In the genomic region with DNA sequence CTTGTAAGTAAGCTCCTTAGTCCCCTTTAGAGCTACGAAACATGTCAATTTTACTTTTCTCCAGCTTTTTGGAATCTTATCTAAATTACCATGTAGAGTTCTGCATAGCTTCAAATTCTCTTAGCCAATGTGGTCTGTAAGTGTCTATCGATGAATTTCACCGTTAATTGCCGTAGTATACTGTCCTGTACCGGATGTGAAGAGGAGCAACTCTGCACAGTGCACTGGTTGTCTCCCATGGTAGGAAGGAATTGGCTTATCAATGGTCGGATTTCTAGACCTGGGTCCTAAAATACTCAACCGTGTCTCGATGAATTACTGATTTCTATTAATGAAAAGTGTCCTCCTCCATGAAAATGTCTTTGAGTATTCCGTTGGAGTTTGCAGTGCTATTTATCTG, we compare ENCODE assay signal across 9 cellular contexts. TPM values are rescaled to one million over a fixed set of nuclear protein-coding genes. Genes with fewer than 3 reads are reported as not detected.
DNase-seq lines count a peak whose midpoint lies in the region; ATAC-seq, FAIRE-seq and TF ChIP-seq lines count a peak whose summit lies in the region.
"Had no signal": no experiment of that assay in that cellular context is flagged by ENCODE, and none has a peak within 500 bp of the region (broad histone marks: within the 10 kb centered on the region; RNA-seq: fewer than 3 reads in every experiment).

No MANE protein-coding gene starts in this region.

- CTCF ChIA-PET in K562 (lab: Yijun Ruan, JAX; ENCODE audit: low intra/inter-chr PET ratio): no interaction called here

- no peak overlapping the region for H3K18ac ChIP-seq in mesendoderm (ENCODE audit: low read length)

- intact Hi-C loops in K562 (cut with micrococcal nuclease): loop anchor here (5.0 kb wide), 1 partner anchor 45 kb away; no protein-coding TSS in a partner anchor

- no peak for TF ChIP-seq CTCF in K562 (IDR thresholded peaks at IDR 0.05 in 2 of 3, conservative IDR thresholded peaks at IDR 0.05 in 1 of 3; ENCODE audit: insufficient read depth in 2 of 3, low read depth in 1 of 3, low read length in 3 of 3)

- WGBS in K562 (ENCODE audit: insufficient coverage, low coverage, missing lambda C conversion rate): 0% methylated on average over 9 of the region's 9 CpGs
- no CpG with 5 or more reads among the region's 9 CpGs for WGBS in mesendoderm (ENCODE audit: extremely low coverage, insufficient coverage, low lambda C conversion rate)

- no peak for TF ChIP-seq EP300 in K562 (IDR thresholded peaks at IDR 0.05; ENCODE audit: low read length)

- H3K36me3 ChIP-seq in HAP-1 (replicated peaks): peaks cover 11% of the 10 kb centered on the region; the same call in 1 of the 2 replicates
- peaks cover 32% of the 10 kb centered on the region; the same call in 1 of the 3 replicates for H3K36me3 ChIP-seq in K562 (ENCODE audit: control insufficient read depth, insufficient read depth, low read length)
- H3K36me3 ChIP-seq in mesendoderm (ENCODE audit: control insufficient read depth, insufficient read depth, low read length): no peaks in the 10 kb centered on the region

- H4K5ac ChIP-seq in mesendoderm (ENCODE audit: low read length): no peak overlapping the region

- peak; percentile 10 for DNase-seq in AG08395 (ENCODE audit: low spot score)
- peak in 1 of 2 experiments; percentile 31 for DNase-seq in HAP-1 (ENCODE audit: low spot score in 2 of 2)
- peak in 2 of 4 experiments; percentile 11 to 13 for DNase-seq in K562 (ENCODE audit: extremely low read depth in 1 of 4, low spot score in 3 of 4)
- no peak for DNase-seq in mesendoderm
- no peak for DNase-seq in stimulated activated CD4-positive, alpha-beta T cell treated with anti-CD3 and anti-CD28 coated beads, Interleukin-1b, Interleukin-23, amount 100 ng/mL, for 48 hours
- no peak for DNase-seq in NCI-H345 (lab: John Stamatoyannopoulos, UW)
- no peak for DNase-seq in activated T-cell treated with anti-CD3 and anti-CD28 coated beads, Interleukin-2, amount 50 U/mL, for 48 hours
- DNase-seq: NCI-H187 treated with DMSO at 0.1 percent for 48 hours had no signal

- no peak for TF ChIP-seq RAD21 in K562 (CRISPR knock-in tag; conservative IDR thresholded peaks at IDR 0.05 in 1 of 2, IDR thresholded peaks at IDR 0.05 in 1 of 2)

- H2BK5ac ChIP-seq in mesendoderm (ENCODE audit: low read length): no peak overlapping the region

- in situ Hi-C loops in HAP-1 (cut with MboI; ENCODE audit: low sequenced_read_pairs): no loop called here
- in situ Hi-C loops in K562 (cut with MboI): no loop called here

- no peak overlapping the region for H4K8ac ChIP-seq in mesendoderm (ENCODE audit: low read depth, low read length)

- H3K27me3 ChIP-seq in HAP-1 (ENCODE audit: low read depth): no peaks in the 10 kb centered on the region
- H3K27me3 ChIP-seq in K562 (ENCODE audit: control insufficient read depth in 2 of 2, insufficient read depth in 2 of 2, low read length in 2 of 2): no peaks in the 10 kb centered on the region
- H3K27me3 ChIP-seq in mesendoderm (ENCODE audit: insufficient read depth, low read length, poor library complexity): no peaks in the 10 kb centered on the region

- H3K27ac ChIP-seq in K562 (ENCODE audit: extremely low read depth, low read depth, low read length) (peak overlapping the region; percentile 55), mesendoderm (ENCODE audit: low read depth, low read length) (no peak overlapping the region)

- H3K79me2 ChIP-seq in K562 (ENCODE audit: control insufficient read depth, insufficient read depth, low read length): peaks cover 75% of the 10 kb centered on the region
- peaks cover 65% of the 10 kb centered on the region for H3K79me2 ChIP-seq in mesendoderm (ENCODE audit: control insufficient read depth, insufficient read depth, low read length)

- H3K9me3 ChIP-seq in HAP-1 (no peaks in the 10 kb centered on the region), K562 (replicated peaks; ENCODE audit: control insufficient read depth, insufficient read depth, low read depth, low read length) (no peaks in the 10 kb centered on the region)

- no peak overlapping the region for H2BK120ac ChIP-seq in mesendoderm (ENCODE audit: low read depth, low read length)

- BruUV-seq in K562 (replicated peaks; lab: Mats Ljungman, UMichigan): no TSS peak

- H3K23ac ChIP-seq in mesendoderm (ENCODE audit: low read length): no peak overlapping the region

- H2AFZ ChIP-seq in K562 (ENCODE audit: low read depth, low read length): no peak overlapping the region

- peak; percentile 46 for FAIRE-seq in K562 (lab: Jason Lieb, UNC)

- H3K4me1 ChIP-seq in HAP-1 (peaks cover 29% of the 10 kb centered on the region), K562 (replicated peaks in 1 of 2; ENCODE audit: control insufficient read depth in 2 of 2, insufficient read depth in 2 of 2, low read length in 2 of 2) (peaks cover 10 to 18% of the 10 kb centered on the region in 2 experiments), mesendoderm (ENCODE audit: control insufficient read depth, low read depth, low read length) (no peaks in the 10 kb centered on the region)

- H3K4ac ChIP-seq in mesendoderm (ENCODE audit: low read depth, low read length): no peak overlapping the region

- no peak overlapping the region for H2AK5ac ChIP-seq in mesendoderm (ENCODE audit: low read length)

- peak overlapping the region; percentile 8 for H3K56ac ChIP-seq in mesendoderm (ENCODE audit: low read length)

- POLR2A ChIA-PET in K562 (lab: Yijun Ruan, JAX): interaction anchor here (0.6 to 4.4 kb wide), 6 partner anchors 8 to 30 kb away, joined by 3 to 24 read pairs (median 4); a partner anchor contains a TSS

- H3K9me1 ChIP-seq in K562 (ENCODE audit: control insufficient read depth, insufficient read depth, low read length): no peaks in the 10 kb centered on the region

- no peak overlapping the region for H2BK15ac ChIP-seq in mesendoderm (replicated peaks; ENCODE audit: low read depth)

- H3K9ac ChIP-seq in K562 (ENCODE audit: insufficient read depth in 1 of 2, low read depth in 2 of 2, low read length in 2 of 2): peak overlapping the region; percentile 78 to 99
- H3K9ac ChIP-seq in mesendoderm (ENCODE audit: low read length): peak overlapping the region; percentile 100

- peak overlapping the region; percentile 86 for H3K4me3 ChIP-seq in HAP-1
- peak overlapping the region; percentile 99 for H3K4me3 ChIP-seq in K562
- H3K4me3 ChIP-seq in mesendoderm (ENCODE audit: low read length): peak overlapping the region; percentile 100

- H3K79me1 ChIP-seq in mesendoderm (ENCODE audit: low read length): no peaks in the 10 kb centered on the region

- no peak for TF ChIP-seq POLR2A in K562 (conservative IDR thresholded peaks at IDR 0.05)

- H4K20me1 ChIP-seq in K562 (replicated peaks; ENCODE audit: control insufficient read depth, insufficient read depth, low read length): peaks cover 38% of the 10 kb centered on the region

- 0 out of 3 replicates have a peak, but pooled peaks have one; percentile 9 for ATAC-seq in K562
- ATAC-seq in HG03439 (IDR thresholded peaks at IDR 0.05; ENCODE audit: unreplicated experiment): no peak

- H3K4me2 ChIP-seq in K562 (ENCODE audit: insufficient read depth, low read length) (peak overlapping the region; percentile 100), mesendoderm (ENCODE audit: low read length) (peak overlapping the region; percentile 47)

TF ChIP-seq in K562, 482 proteins besides CTCF, POLR2A, EP300 and RAD21 (continues in another document):
- TF ChIP-seq ETV1 (tag; conservative IDR thresholded peaks at IDR 0.05; ENCODE audit: low read depth): peak; percentile 54
- TF ChIP-seq JUN (IDR thresholded peaks at IDR 0.05; ENCODE audit: borderline replicate concordance, low read depth, low read length): no peak
- no peak for TF ChIP-seq JUN (CRISPR knock-in tag; IDR thresholded peaks at IDR 0.05; ENCODE audit: borderline replicate concordance)

RNA-seq across cellular contexts. Expression of a gene that starts 1.9 kb away (rescaled TPM):
- total RNA-seq in K562 (2011; cell fraction: chromatin; rRNA removed; ENCODE audit: low replicate concordance): 155 and 349 TPM in 2 replicates
- 120 and 122 TPM in 2 replicates for total RNA-seq in K562 (2011; cell fraction: nucleolus; rRNA removed)
- total RNA-seq in K562 (2011; cell fraction: nucleoplasm; rRNA removed): 177 and 215 TPM in 2 replicates
- total RNA-seq in K562 (2014; rRNA removed): 120 and 132 TPM in 2 replicates
- total RNA-seq in K562 (2014; rRNA removed; fragmentation: Illumina TruSeq; extraction: Trizol): 208 and 241 TPM in 2 replicates
- 199 and 215 TPM in 2 replicates for total RNA-seq in K562 (2015; rRNA removed; fragmentation: Illumina TruSeq; extraction: Trizol)
- 135 and 142 TPM in 2 replicates for total RNA-seq in K562 (2021)
- polyA plus RNA-seq in K562 (2011; rRNA removed): 113 and 163 TPM in 2 replicates
- polyA plus RNA-seq in K562 (2011; cell fraction: cytosol; rRNA removed): 21.2 and 37.2 TPM in 2 replicates
- polyA plus RNA-seq in K562 (2011; cell fraction: nucleus; rRNA removed): 126 and 156 TPM in 2 replicates
- 82.7 and 115 TPM in 2 replicates for polyA plus RNA-seq in K562 (2012)
- polyA plus RNA-seq in K562 (2014; fragmentation: Illumina TruSeq; extraction: Trizol): 193 and 218 TPM in 2 replicates
- 100 to 1,000 TPM; 290 to 332 TPM for polyA plus RNA-seq in K562 (2014; fragmentation: Nextera tagmentation; extraction: Ambion mirVana)
- polyA plus RNA-seq in K562 (2014; rRNA removed): 185 and 192 TPM in 2 replicates
- polyA minus RNA-seq in K562 (2011; rRNA and poly(A)+ RNA removed): 172 and 179 TPM in 2 replicates
- 62.0 and 66.5 TPM in 2 replicates for polyA minus RNA-seq in K562 (2011; cell fraction: cytosol; rRNA and poly(A)+ RNA removed)
- polyA minus RNA-seq in K562 (2011; cell fraction: nucleus; rRNA and poly(A)+ RNA removed): 157 and 226 TPM in 2 replicates
- polyA plus RNA-seq in mesendoderm (2013, experiment 1 of 2): 267 TPM
- 272 TPM for polyA plus RNA-seq in mesendoderm (2013, experiment 2 of 2)

RNA-seq across cellular contexts. Expression of a gene that starts 29.1 kb away (rescaled TPM):
- 5.2 and 14.5 TPM in 2 replicates for total RNA-seq in K562 (2011; cell fraction: chromatin; rRNA removed; ENCODE audit: low replicate concordance)
- total RNA-seq in K562 (2011; cell fraction: nucleolus; rRNA removed): 4.6 and 4.7 TPM in 2 replicates
- 12.6 and 18.8 TPM in 2 replicates for total RNA-seq in K562 (2011; cell fraction: nucleoplasm; rRNA removed)
- 63.7 and 67.3 TPM in 2 replicates for total RNA-seq in K562 (2014; rRNA removed)
- 110 and 126 TPM in 2 replicates for total RNA-seq in K562 (2014; rRNA removed; fragmentation: Illumina TruSeq; extraction: Trizol)
- 82.8 and 92.0 TPM in 2 replicates for total RNA-seq in K562 (2015; rRNA removed; fragmentation: Illumina TruSeq; extraction: Trizol)
- total RNA-seq in K562 (2021): 67.5 and 70.0 TPM in 2 replicates
- polyA plus RNA-seq in K562 (2011; rRNA removed): 63.1 and 84.6 TPM in 2 replicates
- polyA plus RNA-seq in K562 (2011; cell fraction: cytosol; rRNA removed): 11.1 and 31.6 TPM in 2 replicates
- polyA plus RNA-seq in K562 (2011; cell fraction: nucleus; rRNA removed): 8.5 and 18.8 TPM in 2 replicates
- 67.5 and 110 TPM in 2 replicates for polyA plus RNA-seq in K562 (2012)
- 117 and 140 TPM in 2 replicates for polyA plus RNA-seq in K562 (2014; fragmentation: Illumina TruSeq; extraction: Trizol)
- polyA plus RNA-seq in K562 (2014; fragmentation: Nextera tagmentation; extraction: Ambion mirVana): 100 to 1,000 TPM; 279 to 292 TPM
- 79.6 and 83.2 TPM in 2 replicates for polyA plus RNA-seq in K562 (2014; rRNA removed)
- 50.1 and 50.8 TPM in 2 replicates for polyA minus RNA-seq in K562 (2011; rRNA and poly(A)+ RNA removed)
- polyA minus RNA-seq in K562 (2011; cell fraction: cytosol; rRNA and poly(A)+ RNA removed): 23.3 and 28.9 TPM in 2 replicates
- 4.3 and 9.1 TPM in 2 replicates for polyA minus RNA-seq in K562 (2011; cell fraction: nucleus; rRNA and poly(A)+ RNA removed)
- polyA plus RNA-seq in mesendoderm (2013, experiment 1 of 2): 266 TPM
- polyA plus RNA-seq in mesendoderm (2013, experiment 2 of 2): 264 TPM
